9 cellular contexts compared by ENCODE assay signal in genomic region chr11:19988598-19988997, GRCh38.
DNase-seq lines count a peak whose midpoint lies in the region; ATAC-seq and TF ChIP-seq lines count a peak whose summit lies in the region.
"Had no signal": no experiment of that assay in that cellular context is flagged by ENCODE, and none has a peak within 500 bp of the region (broad histone marks: within the 10 kb centered on the region; RNA-seq: fewer than 3 reads in every experiment).

No MANE protein-coding gene starts in this region.

- no peak for TF ChIP-seq CTCF in H9 (conservative IDR thresholded peaks at IDR 0.05)
- TF ChIP-seq CTCF in smooth muscle cell (IDR thresholded peaks at IDR 0.05; ENCODE audit: borderline replicate concordance, insufficient read depth, poor library complexity, severe bottlenecking) = no peak

- H2AK5ac ChIP-seq in H9 (ENCODE audit: insufficient read length, low read length) = no peak overlapping the region

- DNase-seq in H9 (peak; percentile 73), cerebellar nuclear complex (lab: John Stamatoyannopoulos, UW) (peak; percentile 19 to 64), iPS-NIHi11 (ENCODE audit: low spot score) (peak; percentile 49), smooth muscle cell (lab: John Stamatoyannopoulos, UW; ENCODE audit: unreplicated experiment) (no peak), retina (no peak), SIG-M5 (lab: John Stamatoyannopoulos, UW) (no peak)

- no peak overlapping the region for H3K23ac ChIP-seq in H9 (ENCODE audit: insufficient read length, low read depth, low read length)

- no peak overlapping the region for H3K4ac ChIP-seq in H9 (ENCODE audit: low read depth, low read length)

- H3K79me2 ChIP-seq in H9 (ENCODE audit: insufficient read depth, low read length) (no peaks in the 10 kb centered on the region), smooth muscle cell (ENCODE audit: low read depth) (no peaks in the 10 kb centered on the region)

- no peak overlapping the region for H2BK12ac ChIP-seq in H9 (ENCODE audit: insufficient read length, low read depth, low read length)

- no peak overlapping the region for H3K4me2 ChIP-seq in H9 (ENCODE audit: insufficient read depth, insufficient read length, low read length)
- H3K4me2 ChIP-seq in smooth muscle cell = no peak overlapping the region

- no peaks in the 10 kb centered on the region for H3K23me2 ChIP-seq in H9 (ENCODE audit: insufficient read length, low read depth, low read length, poor library complexity, severe bottlenecking)

- no peak overlapping the region for H2BK15ac ChIP-seq in H9 (ENCODE audit: low read depth, low read length)

- no peaks in the 10 kb centered on the region for H3K36me3 ChIP-seq in smooth muscle cell (ENCODE audit: low read depth)

- H3K4me1 ChIP-seq in H9 (ENCODE audit: insufficient read depth, low read length) (peaks cover 4% of the 10 kb centered on the region; the same call in 1 of the 2 replicates), smooth muscle cell (ENCODE audit: low read depth) (peaks cover 29% of the 10 kb centered on the region)
- H3K4me1 ChIP-seq: SJSA1 had no signal

- H3K14ac ChIP-seq in H9 (ENCODE audit: insufficient read depth, low read length) = no peak overlapping the region

- H3K79me1 ChIP-seq in H9 (ENCODE audit: insufficient read depth, low read depth, low read length, poor library complexity, severe bottlenecking) = no peaks in the 10 kb centered on the region

- H2BK5ac ChIP-seq in H9 (ENCODE audit: insufficient read length, low read length) = no peak overlapping the region

- H2BK20ac ChIP-seq in H9 (ENCODE audit: low read depth, low read length, poor library complexity, severe bottlenecking) = no peak overlapping the region

- H3K4me3 ChIP-seq in smooth muscle cell = no peak overlapping the region
- H3K4me3 ChIP-seq: SJSA1 had no signal

- H3K4me3 Mint-ChIP-seq in H9 = no peak overlapping the region

- no peak overlapping the region for H4K8ac ChIP-seq in H9 (replicated peaks; ENCODE audit: insufficient read length, low read depth, low read length)

- H2BK120ac ChIP-seq in H9 (ENCODE audit: low read depth, low read length, poor library complexity, severe bottlenecking) = no peak overlapping the region

- ATAC-seq in HG03565 (IDR thresholded peaks at IDR 0.05; ENCODE audit: unreplicated experiment) = no peak
- no peak for ATAC-seq in HG02973 (IDR thresholded peaks at IDR 0.05; ENCODE audit: unreplicated experiment)

- H3K9me3 ChIP-seq in H9 (ENCODE audit: control insufficient read depth, low read depth, low read length) (no peaks in the 10 kb centered on the region), smooth muscle cell (replicated peaks; ENCODE audit: low read depth) (no peaks in the 10 kb centered on the region)
- H3K9me3 ChIP-seq: SJSA1 had no signal

- H2AFZ ChIP-seq in H9 (ENCODE audit: low read length) = no peak overlapping the region
- H2AFZ ChIP-seq in smooth muscle cell (ENCODE audit: low read depth) = no peak overlapping the region

- H3K36me3 Mint-ChIP-seq in H9 (ENCODE audit: insufficient read depth in 1 of 3, low read depth in 3 of 3) = peaks cover 20 to 43% (median 24%) of the 10 kb centered on the region in 3 experiments

- H4K91ac ChIP-seq in H9 (ENCODE audit: insufficient read length, low read depth, low read length) = no peak overlapping the region

- H3K4me1 Mint-ChIP-seq in H9 = peaks cover 33 to 34% of the 10 kb centered on the region in 2 experiments

- no peak overlapping the region for H4K5ac ChIP-seq in H9 (ENCODE audit: insufficient read length, low read depth, low read length)

- no peak overlapping the region for H3K9ac ChIP-seq in H9 (ENCODE audit: extremely low read depth, insufficient read length, low read length)
- no peak overlapping the region for H3K9ac ChIP-seq in smooth muscle cell (ENCODE audit: low read depth)

- H3T11ph ChIP-seq in H9 (ENCODE audit: low read length) = no peak overlapping the region

- no peak overlapping the region for H3K56ac ChIP-seq in H9 (ENCODE audit: insufficient read length, low read depth, low read length)

- H3K18ac ChIP-seq in H9 (ENCODE audit: insufficient read length, low read depth, low read length) = no peak overlapping the region

- peaks cover 24% of the 10 kb centered on the region for H3F3A ChIP-seq in smooth muscle cell (ENCODE audit: low read depth)

- no peaks in the 10 kb centered on the region; a peak in 1 of 5 replicates for H3K9me3 Mint-ChIP-seq in H9

- WGBS in H9 (ENCODE audit: extremely low coverage, insufficient read length, low lambda C conversion rate) = no CpG with 5 or more reads among the region's 2 CpGs
- WGBS in smooth muscle cell (ENCODE audit: low lambda C conversion rate) = 35% methylated on average over 2 of the region's 2 CpGs

- H3K27me3 Mint-ChIP-seq in H9 (ENCODE audit: low read depth) = peaks cover 10% of the 10 kb centered on the region

- H3K27me3 ChIP-seq in H9 (ENCODE audit: insufficient read depth, low read length) = no peaks in the 10 kb centered on the region
- no peaks in the 10 kb centered on the region for H3K27me3 ChIP-seq in smooth muscle cell (ENCODE audit: low read depth)
- H3K27me3 ChIP-seq: SJSA1 had no signal

- H4K20me1 ChIP-seq in H9 (ENCODE audit: control insufficient read depth, insufficient read depth, insufficient read length) (no peaks in the 10 kb centered on the region), smooth muscle cell (ENCODE audit: low read depth) (no peaks in the 10 kb centered on the region)

- peak overlapping the region; percentile 67 to 91 (median 79); a peak in 6 of 7 replicates for H3K27ac Mint-ChIP-seq in H9

- H3K27ac ChIP-seq in H9 (ENCODE audit: insufficient read length, low read depth, low read length) (no peak overlapping the region), smooth muscle cell (ENCODE audit: low read depth) (peak overlapping the region; percentile 66)
- H3K27ac ChIP-seq: SJSA1 had no signal

Comparison
In these comparisons a context has a peak if more than half of its experiments do, and no peak if none do; other contexts are left out.
1. DNase-seq: peak in H9 (single experiment), cerebellar nuclear complex (2 of 2) and iPS-NIHi11 (single experiment); none in smooth muscle cell (single experiment), retina (single experiment) and SIG-M5 (single experiment).